ENCODE assay signal across 8 cellular contexts in the genomic region with DNA sequence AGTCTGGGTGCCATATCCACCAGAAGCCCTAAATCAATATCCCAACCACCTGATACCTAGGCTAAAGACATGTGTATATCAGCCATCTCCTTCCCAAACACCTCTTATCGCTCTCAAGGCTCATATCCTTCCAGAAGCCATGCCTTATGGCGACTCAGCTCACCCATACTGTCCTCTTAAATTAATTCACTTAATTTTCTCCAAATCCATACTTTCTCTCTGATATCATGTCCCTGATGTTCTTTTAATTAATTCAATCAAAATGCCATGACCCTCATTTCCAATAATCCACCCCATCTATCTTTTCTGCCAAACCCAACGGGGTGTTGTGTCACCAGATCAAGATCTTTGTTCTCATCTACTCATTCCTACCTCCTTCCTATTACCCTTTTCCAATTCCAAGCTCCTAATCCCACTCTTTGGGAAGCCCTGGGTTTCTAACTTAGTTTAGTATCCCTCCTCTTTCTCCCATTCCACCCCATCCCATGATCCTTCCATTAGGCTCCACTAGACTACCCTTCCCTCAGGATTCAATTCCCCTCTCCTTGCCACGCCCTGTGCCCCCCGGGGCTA. TPM values are rescaled to one million over a fixed set of nuclear protein-coding genes. Genes with fewer than 3 reads are reported as not detected.
DNase-seq lines count a peak whose midpoint lies in the region; ATAC-seq and TF ChIP-seq lines count a peak whose summit lies in the region.

No MANE protein-coding gene starts in this region.

- peak overlapping the region; percentile 95 for H3K4me2 ChIP-seq in Karpas-422 (ENCODE audit: low read depth, low read length, poor library complexity, severe bottlenecking)

- H3K9me3 Mint-ChIP-seq in naive thymus-derived CD4-positive, alpha-beta T cell: no peaks in the 10 kb centered on the region

- no peak overlapping the region for H2AFZ ChIP-seq in Karpas-422 (ENCODE audit: low read length)

- CTCF ChIA-PET in AG04450 (lab: Charles Lee): interaction anchor here (0.5 to 4.7 kb wide), 3 partner anchors 50 to 280 kb away, joined by 3 to 25 read pairs (median 3); no protein-coding TSS in a partner anchor
- CTCF ChIA-PET in naive thymus-derived CD4-positive, alpha-beta T cell (lab: Charles Lee): no interaction called here

- peak overlapping the region; percentile 97 to 100 (median 98) for H3K4me3 Mint-ChIP-seq in naive thymus-derived CD4-positive, alpha-beta T cell

- peak overlapping the region; percentile 95 to 99 (median 97) for H3K27ac Mint-ChIP-seq in naive thymus-derived CD4-positive, alpha-beta T cell

- peak overlapping the region; percentile 84 for H3K4me3 ChIP-seq in AG04450 (ENCODE audit: low read depth, low read length)
- H3K4me3 ChIP-seq in Karpas-422 (ENCODE audit: low read length): peak overlapping the region; percentile 82
- H3K4me3 ChIP-seq in naive thymus-derived CD4-positive, alpha-beta T cell (ENCODE audit: low read length): peak overlapping the region; percentile 92

- peaks cover 0 to 4% (median 0%) of the 10 kb centered on the region in 5 donors for H3K36me3 Mint-ChIP-seq in naive thymus-derived CD4-positive, alpha-beta T cell

- DNase-seq in AG04450 (ENCODE audit: low read depth, low spot score): no peak
- no peak for DNase-seq in Karpas-422
- no peak for DNase-seq in naive thymus-derived CD4-positive, alpha-beta T cell
- DNase-seq in NCI-H524 (lab: John Stamatoyannopoulos, UW): no peak
- no peak for DNase-seq in ecto neural progenitor cell (ENCODE audit: low spot score)
- DNase-seq in NCI-H446 (lab: John Stamatoyannopoulos, UW): no peak

- no peak overlapping the region for H3K27ac ChIP-seq in AG04450 (ENCODE audit: low read depth, low read length)
- peak overlapping the region; percentile 85 for H3K27ac ChIP-seq in Karpas-422 (ENCODE audit: low read length)
- peak overlapping the region; percentile 97 for H3K27ac ChIP-seq in cingulate gyrus (ENCODE audit: low read depth, low read length)
- peak overlapping the region; percentile 83 for H3K27ac ChIP-seq in naive thymus-derived CD4-positive, alpha-beta T cell (ENCODE audit: low read depth, low read length)

- TF ChIP-seq CTCF in AG04450 (IDR thresholded peaks at IDR 0.05; ENCODE audit: low read depth, low read length): no peak

- intact Hi-C loops in naive thymus-derived CD4-positive, alpha-beta T cell (cut with micrococcal nuclease): loop anchor here in 1 of 2 donors (5.0 kb wide), 1 partner anchor 122 kb away; no protein-coding TSS in a partner anchor

- H3K4me1 ChIP-seq in Karpas-422 (ENCODE audit: low read length): peaks cover 51% of the 10 kb centered on the region
- peaks cover 20 to 32% of the 10 kb centered on the region in 2 donors for H3K4me1 ChIP-seq in naive thymus-derived CD4-positive, alpha-beta T cell (ENCODE audit: control insufficient read depth in 2 of 2, insufficient read depth in 2 of 2, low read length in 2 of 2)

- H3K9ac ChIP-seq in Karpas-422 (ENCODE audit: low read length): peak overlapping the region; percentile 93

- no peaks in the 10 kb centered on the region for H3K27me3 ChIP-seq in AG04450 (ENCODE audit: control insufficient read depth, insufficient read depth, low read length)
- no peaks in the 10 kb centered on the region for H3K27me3 ChIP-seq in Karpas-422 (ENCODE audit: low read length)
- no peaks in the 10 kb centered on the region for H3K27me3 ChIP-seq in naive thymus-derived CD4-positive, alpha-beta T cell (ENCODE audit: control insufficient read depth in 2 of 2, insufficient read depth in 2 of 2, low read length in 2 of 2)

- H3K9me2 ChIP-seq in Karpas-422 (replicated peaks; ENCODE audit: insufficient read depth, low read length): no peaks in the 10 kb centered on the region

- H3K36me3 ChIP-seq in Karpas-422 (ENCODE audit: insufficient read depth, low read length): no peaks in the 10 kb centered on the region; the same call in 1 of the 2 replicates
- H3K36me3 ChIP-seq in naive thymus-derived CD4-positive, alpha-beta T cell (ENCODE audit: control insufficient read depth in 2 of 3, insufficient read depth in 3 of 3, low read length in 3 of 3): no peaks in the 10 kb centered on the region

- peaks cover 30 to 61% (median 54%) of the 10 kb centered on the region in 7 donors for H3K4me1 Mint-ChIP-seq in naive thymus-derived CD4-positive, alpha-beta T cell

- no peaks in the 10 kb centered on the region for H3K27me3 Mint-ChIP-seq in naive thymus-derived CD4-positive, alpha-beta T cell

- peaks cover 52% of the 10 kb centered on the region for H3K79me2 ChIP-seq in Karpas-422 (ENCODE audit: low read length)

- POLR2A ChIA-PET in AG04450 (lab: Yijun Ruan, JAX): interaction anchor here (1.8 kb wide), 1 partner anchor 51 kb away, joined by 14 read pairs; the partner anchor contains the start of gene ATP5MC2
- POLR2A ChIA-PET in naive thymus-derived CD4-positive, alpha-beta T cell (lab: Charles Lee): interaction anchor here (0.6 to 2.2 kb wide), 5 partner anchors 50 to 627 kb away, joined by 3 to 10 read pairs (median 6); partner anchors contain the start of genes ATP5MC2 and TARBP2

- H3K9me3 ChIP-seq in AG04450 (ENCODE audit: control insufficient read depth, insufficient read depth, low read length) (no peaks in the 10 kb centered on the region), Karpas-422 (ENCODE audit: low read length) (no peaks in the 10 kb centered on the region)
- no peaks in the 10 kb centered on the region for H3K9me3 ChIP-seq in naive thymus-derived CD4-positive, alpha-beta T cell (ENCODE audit: control insufficient read depth in 2 of 3, low read length in 3 of 3)

- H4K20me1 ChIP-seq in Karpas-422 (ENCODE audit: insufficient read depth, low read depth, low read length): no peaks in the 10 kb centered on the region

- no peak for ATAC-seq in naive thymus-derived CD4-positive, alpha-beta T cell
- ATAC-seq in HG03159 (IDR thresholded peaks at IDR 0.05; ENCODE audit: unreplicated experiment): no peak

RNA-seq across cellular contexts. Expression of gene ATF7, which starts 0.7 kb away (rescaled TPM):
- 21.7 and 27.1 TPM in 2 replicates for polyA plus RNA-seq in AG04450 (2011; rRNA removed)
- polyA minus RNA-seq in AG04450 (2011; rRNA and poly(A)+ RNA removed): 29.1 and 46.6 TPM in 2 replicates
- 14.8 and 28.9 TPM in 2 replicates for total RNA-seq in Karpas-422 (2014; rRNA removed; shearing (Covaris generic); ENCODE audit: low replicate concordance)
- 10 to 100 TPM; 21.9 to 39.5 (median 30.9) TPM for total RNA-seq in naive thymus-derived CD4-positive, alpha-beta T cell
- 10 to 100 TPM; 14.5 to 14.9 TPM for polyA plus RNA-seq in naive thymus-derived CD4-positive, alpha-beta T cell

RNA-seq across cellular contexts. Expression of gene ATP5MC2, which starts 50.4 kb away (rescaled TPM):
- 261 and 433 TPM in 2 replicates for polyA plus RNA-seq in AG04450 (2011; rRNA removed)
- polyA minus RNA-seq in AG04450 (2011; rRNA and poly(A)+ RNA removed): 761 and 1,133 TPM in 2 replicates
- 718 and 957 TPM in 2 replicates for total RNA-seq in Karpas-422 (2014; rRNA removed; shearing (Covaris generic); ENCODE audit: low replicate concordance)
- total RNA-seq in naive thymus-derived CD4-positive, alpha-beta T cell: 100 to 1,000 TPM; 237 to 332 (median 275) TPM
- 100 to 1,000 TPM; 586 to 659 TPM for polyA plus RNA-seq in naive thymus-derived CD4-positive, alpha-beta T cell
